ENCODE assay signal across 1 cellular context in genomic region chr1:109248797-109249629, GRCh38.
TF ChIP-seq lines count a peak whose summit lies in the region.

CELSR2 (plus strand) TSS chr1:109249539; CDS start chr1:109250080, 541 bp downstream.

TF ChIP-seq in K562, 482 proteins besides CTCF, POLR2A, EP300 and RAD21 (continued from another document and continues in another):
- TF ChIP-seq, protein P1, sequence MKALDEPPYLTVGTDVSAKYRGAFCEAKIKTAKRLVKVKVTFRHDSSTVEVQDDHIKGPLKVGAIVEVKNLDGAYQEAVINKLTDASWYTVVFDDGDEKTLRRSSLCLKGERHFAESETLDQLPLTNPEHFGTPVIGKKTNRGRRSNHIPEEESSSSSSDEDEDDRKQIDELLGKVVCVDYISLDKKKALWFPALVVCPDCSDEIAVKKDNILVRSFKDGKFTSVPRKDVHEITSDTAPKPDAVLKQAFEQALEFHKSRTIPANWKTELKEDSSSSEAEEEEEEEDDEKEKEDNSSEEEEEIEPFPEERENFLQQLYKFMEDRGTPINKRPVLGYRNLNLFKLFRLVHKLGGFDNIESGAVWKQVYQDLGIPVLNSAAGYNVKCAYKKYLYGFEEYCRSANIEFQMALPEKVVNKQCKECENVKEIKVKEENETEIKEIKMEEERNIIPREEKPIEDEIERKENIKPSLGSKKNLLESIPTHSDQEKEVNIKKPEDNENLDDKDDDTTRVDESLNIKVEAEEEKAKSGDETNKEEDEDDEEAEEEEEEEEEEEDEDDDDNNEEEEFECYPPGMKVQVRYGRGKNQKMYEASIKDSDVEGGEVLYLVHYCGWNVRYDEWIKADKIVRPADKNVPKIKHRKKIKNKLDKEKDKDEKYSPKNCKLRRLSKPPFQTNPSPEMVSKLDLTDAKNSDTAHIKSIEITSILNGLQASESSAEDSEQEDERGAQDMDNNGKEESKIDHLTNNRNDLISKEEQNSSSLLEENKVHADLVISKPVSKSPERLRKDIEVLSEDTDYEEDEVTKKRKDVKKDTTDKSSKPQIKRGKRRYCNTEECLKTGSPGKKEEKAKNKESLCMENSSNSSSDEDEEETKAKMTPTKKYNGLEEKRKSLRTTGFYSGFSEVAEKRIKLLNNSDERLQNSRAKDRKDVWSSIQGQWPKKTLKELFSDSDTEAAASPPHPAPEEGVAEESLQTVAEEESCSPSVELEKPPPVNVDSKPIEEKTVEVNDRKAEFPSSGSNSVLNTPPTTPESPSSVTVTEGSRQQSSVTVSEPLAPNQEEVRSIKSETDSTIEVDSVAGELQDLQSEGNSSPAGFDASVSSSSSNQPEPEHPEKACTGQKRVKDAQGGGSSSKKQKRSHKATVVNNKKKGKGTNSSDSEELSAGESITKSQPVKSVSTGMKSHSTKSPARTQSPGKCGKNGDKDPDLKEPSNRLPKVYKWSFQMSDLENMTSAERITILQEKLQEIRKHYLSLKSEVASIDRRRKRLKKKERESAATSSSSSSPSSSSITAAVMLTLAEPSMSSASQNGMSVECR (CRISPR knock-in tag; IDR thresholded peaks at IDR 0.05), result peak; percentile 42; the same call in 1 of the 2 replicates
- TF ChIP-seq FOXM1 (IDR thresholded peaks at IDR 0.05; ENCODE audit: low read depth), result peak; percentile 80
- no peak for TF ChIP-seq FOXM1 (CRISPR knock-in tag; IDR thresholded peaks at IDR 0.05; ENCODE audit: low read depth)
- TF ChIP-seq ETV6 (IDR thresholded peaks at IDR 0.05; ENCODE audit: borderline replicate concordance in 1 of 2, low read depth in 2 of 2, low read length in 1 of 2), result no peak
- TF ChIP-seq ETV6 (CRISPR knock-in tag; IDR thresholded peaks at IDR 0.05; ENCODE audit: borderline replicate concordance), result no peak
- TF ChIP-seq, protein P2, sequence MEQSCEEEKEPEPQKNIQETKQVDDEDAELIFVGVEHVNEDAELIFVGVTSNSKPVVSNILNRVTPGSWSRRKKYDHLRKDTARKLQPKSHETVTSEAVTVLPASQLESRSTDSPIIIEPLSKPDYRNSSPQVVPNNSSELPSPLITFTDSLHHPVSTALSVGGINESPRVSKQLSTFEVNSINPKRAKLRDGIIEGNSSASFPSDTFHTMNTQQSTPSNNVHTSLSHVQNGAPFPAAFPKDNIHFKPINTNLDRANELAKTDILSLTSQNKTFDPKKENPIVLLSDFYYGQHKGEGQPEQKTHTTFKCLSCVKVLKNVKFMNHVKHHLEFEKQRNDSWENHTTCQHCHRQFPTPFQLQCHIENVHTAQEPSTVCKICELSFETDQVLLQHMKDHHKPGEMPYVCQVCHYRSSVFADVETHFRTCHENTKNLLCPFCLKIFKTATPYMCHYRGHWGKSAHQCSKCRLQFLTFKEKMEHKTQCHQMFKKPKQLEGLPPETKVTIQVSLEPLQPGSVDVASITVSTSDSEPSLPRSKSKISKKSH (CRISPR knock-in tag; IDR thresholded peaks at IDR 0.05), result no peak
- peak; percentile 75 for TF ChIP-seq ZFX (CRISPR knock-in tag; IDR thresholded peaks at IDR 0.05)
- no peak for TF ChIP-seq PRPF4 (IDR thresholded peaks at IDR 0.05; ENCODE audit: insufficient read depth, low read depth, low read length, poor library complexity, severe bottlenecking)
- TF ChIP-seq GABPA (tag; conservative IDR thresholded peaks at IDR 0.05; ENCODE audit: low read depth), result no peak
- peak; percentile 94 for TF ChIP-seq MGA (IDR thresholded peaks at IDR 0.05)
- TF ChIP-seq KAT8 (IDR thresholded peaks at IDR 0.05; ENCODE audit: low read depth), result no peak
- TF ChIP-seq CHD4 (IDR thresholded peaks at IDR 0.05; ENCODE audit: insufficient read depth, insufficient replicate concordance, low read depth, low read length, poor library complexity, severe bottlenecking), result no peak
- no peak for TF ChIP-seq HDAC6 (IDR thresholded peaks at IDR 0.05; ENCODE audit: low read depth, low read length)
- TF ChIP-seq, protein P3, sequence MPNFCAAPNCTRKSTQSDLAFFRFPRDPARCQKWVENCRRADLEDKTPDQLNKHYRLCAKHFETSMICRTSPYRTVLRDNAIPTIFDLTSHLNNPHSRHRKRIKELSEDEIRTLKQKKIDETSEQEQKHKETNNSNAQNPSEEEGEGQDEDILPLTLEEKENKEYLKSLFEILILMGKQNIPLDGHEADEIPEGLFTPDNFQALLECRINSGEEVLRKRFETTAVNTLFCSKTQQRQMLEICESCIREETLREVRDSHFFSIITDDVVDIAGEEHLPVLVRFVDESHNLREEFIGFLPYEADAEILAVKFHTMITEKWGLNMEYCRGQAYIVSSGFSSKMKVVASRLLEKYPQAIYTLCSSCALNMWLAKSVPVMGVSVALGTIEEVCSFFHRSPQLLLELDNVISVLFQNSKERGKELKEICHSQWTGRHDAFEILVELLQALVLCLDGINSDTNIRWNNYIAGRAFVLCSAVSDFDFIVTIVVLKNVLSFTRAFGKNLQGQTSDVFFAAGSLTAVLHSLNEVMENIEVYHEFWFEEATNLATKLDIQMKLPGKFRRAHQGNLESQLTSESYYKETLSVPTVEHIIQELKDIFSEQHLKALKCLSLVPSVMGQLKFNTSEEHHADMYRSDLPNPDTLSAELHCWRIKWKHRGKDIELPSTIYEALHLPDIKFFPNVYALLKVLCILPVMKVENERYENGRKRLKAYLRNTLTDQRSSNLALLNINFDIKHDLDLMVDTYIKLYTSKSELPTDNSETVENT (CRISPR knock-in tag; IDR thresholded peaks at IDR 0.05), result 0 out of 2 replicates have a peak, but pooled peaks have one; percentile 23
- no peak for TF ChIP-seq FOXO4 (CRISPR knock-in tag; IDR thresholded peaks at IDR 0.05)
- no peak for TF ChIP-seq TFE3 (CRISPR knock-in tag; IDR thresholded peaks at IDR 0.05)
- 0 out of 2 replicates have a peak, but pooled peaks have one; percentile 72 for TF ChIP-seq XRCC5 (IDR thresholded peaks at IDR 0.05; ENCODE audit: low read depth, low read length)
- no peak for TF ChIP-seq MAFG (tag; conservative IDR thresholded peaks at IDR 0.05)
- no peak for TF ChIP-seq ZNF655 (CRISPR knock-in tag; IDR thresholded peaks at IDR 0.05)
- TF ChIP-seq NR2C1 (IDR thresholded peaks at IDR 0.05), result no peak
- no peak for TF ChIP-seq NR2C1 (tag; IDR thresholded peaks at IDR 0.05)
- TF ChIP-seq, protein P4, sequence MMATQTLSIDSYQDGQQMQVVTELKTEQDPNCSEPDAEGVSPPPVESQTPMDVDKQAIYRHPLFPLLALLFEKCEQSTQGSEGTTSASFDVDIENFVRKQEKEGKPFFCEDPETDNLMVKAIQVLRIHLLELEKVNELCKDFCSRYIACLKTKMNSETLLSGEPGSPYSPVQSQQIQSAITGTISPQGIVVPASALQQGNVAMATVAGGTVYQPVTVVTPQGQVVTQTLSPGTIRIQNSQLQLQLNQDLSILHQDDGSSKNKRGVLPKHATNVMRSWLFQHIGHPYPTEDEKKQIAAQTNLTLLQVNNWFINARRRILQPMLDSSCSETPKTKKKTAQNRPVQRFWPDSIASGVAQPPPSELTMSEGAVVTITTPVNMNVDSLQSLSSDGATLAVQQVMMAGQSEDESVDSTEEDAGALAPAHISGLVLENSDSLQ (IDR thresholded peaks at IDR 0.05), result no peak
- TF ChIP-seq E2F6 (IDR thresholded peaks at IDR 0.05; ENCODE audit: borderline replicate concordance in 1 of 2, extremely low read depth in 1 of 2, insufficient read depth in 1 of 2, insufficient read length in 1 of 2, low read depth in 1 of 2, low read length in 1 of 2, poor library complexity in 1 of 2, severe bottlenecking in 1 of 2), result peak; percentile 91 to 94
